9 cellular contexts compared by ENCODE assay signal in the genomic region with DNA sequence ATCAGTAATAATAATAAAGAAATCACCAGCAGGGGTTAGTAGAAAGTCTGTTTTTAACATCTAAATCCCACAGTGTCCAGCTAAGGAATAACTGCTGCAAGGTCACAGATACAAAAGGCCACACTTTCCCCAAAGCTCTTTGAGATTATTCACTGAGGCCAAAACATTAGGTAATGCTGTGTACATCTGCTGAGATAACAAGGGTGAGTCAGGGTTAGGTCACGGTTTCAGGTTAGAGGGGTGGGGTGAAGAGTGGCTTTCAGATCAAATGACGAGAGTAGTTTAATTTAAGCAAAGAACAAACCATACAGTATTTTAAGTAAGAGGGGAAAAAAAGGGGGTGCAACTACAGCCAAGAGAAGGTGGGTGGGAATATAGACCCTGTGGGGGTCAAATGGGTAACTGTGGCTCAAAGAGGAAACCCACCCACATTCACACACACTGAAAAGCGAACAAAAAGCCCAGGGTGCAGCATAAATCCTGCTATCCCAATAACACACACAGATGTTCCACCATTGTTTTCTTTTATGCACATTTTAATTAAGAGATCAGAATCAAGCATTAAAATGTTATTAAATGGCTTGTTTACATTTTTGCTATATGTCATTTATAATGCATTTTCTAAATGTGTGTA.
A peak's percentile ranks its signal among the peaks of the same experiment; 100 is the strongest.
DNase-seq lines count a peak whose midpoint lies in the region; ATAC-seq and TF ChIP-seq lines count a peak whose summit lies in the region.
"Had no signal": no experiment of that assay in that cellular context is flagged by ENCODE, and none has a peak within 500 bp of the region (broad histone marks: within the 10 kb centered on the region; RNA-seq: fewer than 3 reads in every experiment).

No MANE protein-coding gene starts in this region.

- WGBS in psoas muscle, 3 donors = 44 to 52% (median 48%) methylated on average over 3 of the region's 3 CpGs

- no peaks in the 10 kb centered on the region for H3K9me3 Mint-ChIP-seq in activated CD8-positive, alpha-beta memory T cell treated with anti-CD3 and anti-CD28 coated beads, Interleukin-2, amount 10 ng/mL, durations not matched to agents 7 days and 5 days (ENCODE audit: low read depth)
- no peaks in the 10 kb centered on the region for H3K9me3 Mint-ChIP-seq in brain
- H3K9me3 Mint-ChIP-seq: activated B cell treated with CpG ODN at 0.5 μM for 24 hours had no signal

- CTCF ChIA-PET in activated CD8-positive, alpha-beta memory T cell treated with anti-CD3 and anti-CD28 coated beads, Interleukin-2, amount 10 ng/mL, durations not matched to agents 7 days and 5 days (lab: Charles Lee) = no interaction called here

- no peaks in the 10 kb centered on the region for H3K36me3 Mint-ChIP-seq in activated CD8-positive, alpha-beta memory T cell treated with anti-CD3 and anti-CD28 coated beads, Interleukin-2, amount 10 ng/mL, durations not matched to agents 7 days and 5 days
- no peaks in the 10 kb centered on the region for H3K36me3 Mint-ChIP-seq in brain

- ATAC-seq in activated CD8-positive, alpha-beta memory T cell treated with anti-CD3 and anti-CD28 coated beads, Interleukin-2, amount 10 ng/mL, durations not matched to agents 7 days and 5 days = no peak
- ATAC-seq in psoas muscle (peak; percentile 76 to 91 (median 84)), HG02840 (IDR thresholded peaks at IDR 0.05; ENCODE audit: low FRiP score, unreplicated experiment) (no peak)

- peak; percentile 41 for DNase-seq in activated CD8-positive, alpha-beta memory T cell treated with anti-CD3 and anti-CD28 coated beads, Interleukin-2, amount 10 ng/mL, durations not matched to agents 7 days and 5 days
- DNase-seq in activated CD8-positive, alpha-beta memory T cell treated with anti-CD3 and anti-CD28 coated beads, Interleukin-2, amount 50 U/mL, for 4 hours = no peak
- peak; percentile 18 for DNase-seq in HT-29 (ENCODE audit: low spot score)
- no peak for DNase-seq in psoas muscle
- DNase-seq in GF-D8 (lab: John Stamatoyannopoulos, UW) = no peak
- no peak for DNase-seq in tibial artery
- DNase-seq: activated B cell treated with CpG ODN at 0.5 μM for 24 hours had no signal

- no peak overlapping the region for H3K4me3 Mint-ChIP-seq in activated CD8-positive, alpha-beta memory T cell treated with anti-CD3 and anti-CD28 coated beads, Interleukin-2, amount 10 ng/mL, durations not matched to agents 7 days and 5 days
- no peak overlapping the region for H3K4me3 Mint-ChIP-seq in brain
- H3K4me3 Mint-ChIP-seq: activated B cell treated with CpG ODN at 0.5 μM for 24 hours had no signal

- H3K9me3 ChIP-seq in psoas muscle (no peaks in the 10 kb centered on the region), tibial artery (no peaks in the 10 kb centered on the region)

- H3K27me3 ChIP-seq in psoas muscle (ENCODE audit: insufficient read depth in 3 of 3, low read length in 2 of 3) = no peaks in the 10 kb centered on the region
- H3K27me3 ChIP-seq in tibial artery = no peaks in the 10 kb centered on the region

- H3K4me1 ChIP-seq in psoas muscle (peaks cover 66% of the 10 kb centered on the region), tibial artery (no peaks in the 10 kb centered on the region)

- H3K27ac Mint-ChIP-seq in activated CD8-positive, alpha-beta memory T cell treated with anti-CD3 and anti-CD28 coated beads, Interleukin-2, amount 10 ng/mL, durations not matched to agents 7 days and 5 days = no peak overlapping the region
- H3K27ac Mint-ChIP-seq in brain = peak overlapping the region in 3 of 5 experiments; percentile 7 to 54 (median 8)
- H3K27ac Mint-ChIP-seq: activated B cell treated with CpG ODN at 0.5 μM for 24 hours had no signal

- intact Hi-C loops in psoas muscle (cut with DNase I) = no loop called here
- intact Hi-C loops in tibial artery (cut with DNase I; ENCODE audit: low total_unique reads) = no loop called here

- TF ChIP-seq CTCF in brain (conservative IDR thresholded peaks at IDR 0.05) (no peak), psoas muscle (IDR thresholded peaks at IDR 0.05) (no peak), tibial artery (IDR thresholded peaks at IDR 0.05) (no peak)

- H3K4me3 ChIP-seq in psoas muscle (no peak overlapping the region), tibial artery (no peak overlapping the region)

- H3K36me3 ChIP-seq in psoas muscle (ENCODE audit: insufficient read depth in 1 of 2, low read depth in 1 of 2) (no peaks in the 10 kb centered on the region), tibial artery (no peaks in the 10 kb centered on the region)

- no peaks in the 10 kb centered on the region for H3K27me3 Mint-ChIP-seq in activated CD8-positive, alpha-beta memory T cell treated with anti-CD3 and anti-CD28 coated beads, Interleukin-2, amount 10 ng/mL, durations not matched to agents 7 days and 5 days
- no peaks in the 10 kb centered on the region for H3K27me3 Mint-ChIP-seq in brain
- H3K27me3 Mint-ChIP-seq: activated B cell treated with CpG ODN at 0.5 μM for 24 hours had no signal

- H3K27ac ChIP-seq in psoas muscle = peak overlapping the region; percentile 46
- no peak overlapping the region for H3K27ac ChIP-seq in tibial artery

- H3K4me1 Mint-ChIP-seq in activated CD8-positive, alpha-beta memory T cell treated with anti-CD3 and anti-CD28 coated beads, Interleukin-2, amount 10 ng/mL, durations not matched to agents 7 days and 5 days = peaks cover 7% of the 10 kb centered on the region
- peaks cover 28% of the 10 kb centered on the region for H3K4me1 Mint-ChIP-seq in brain

Comparison
In these comparisons a context has a peak if more than half of its experiments do, and no peak if none do; other contexts are left out.
1. DNase-seq: peak in activated CD8-positive, alpha-beta memory T cell treated with anti-CD3 and anti-CD28 coated beads, Interleukin-2, amount 10 ng/mL, durations not matched to agents 7 days and 5 days (single experiment) and HT-29 (single experiment); none in activated CD8-positive, alpha-beta memory T cell treated with anti-CD3 and anti-CD28 coated beads, Interleukin-2, amount 50 U/mL, for 4 hours (single experiment), psoas muscle (0 of 2), GF-D8 (single experiment) and tibial artery (0 of 2).
2. ATAC-seq: peak in psoas muscle (4 of 4); none in activated CD8-positive, alpha-beta memory T cell treated with anti-CD3 and anti-CD28 coated beads, Interleukin-2, amount 10 ng/mL, durations not matched to agents 7 days and 5 days (single experiment) and HG02840 (single experiment).